ENCODE assay signal across 24 cellular contexts in genomic region chr6:148401581-148401980, GRCh38.
"Had no signal": no experiment of that assay in that cellular context is flagged by ENCODE, and none has a peak within 500 bp of the region (broad histone marks: within the 10 kb centered on the region; RNA-seq: fewer than 3 reads in every experiment).

No MANE protein-coding gene starts in this region.

- H3K9me3 ChIP-seq: esophagus muscularis mucosa, heart right ventricle, mucosa of descending colon, neutrophil, right lobe of liver, thyroid gland, upper lobe of right lung had no signal

- ATAC-seq: activated CD4-positive, CD25-positive, alpha-beta regulatory T cell treated with anti-CD3 and anti-CD28 coated beads, Interleukin-2, amount 50 U/mL, for 24 hours; activated T-cell treated with anti-CD3 and anti-CD28 coated beads, Interleukin-2, amount 50 U/mL, for 4 hours; activated T-helper 17 cell treated with anti-CD3 and anti-CD28 coated beads, Interleukin-2, amount 50 U/mL, for 72 hours; heart right ventricle; mucosa of descending colon; natural killer cell treated with Interleukin-12 subunit alpha and Interleukin-12 subunit beta and Interleukin-15 and Interleukin-18, amount 100 ng/mL, for 72 hours; right lobe of liver; stimulated activated effector memory CD8-positive, alpha-beta T cell treated with anti-CD3 and anti-CD28 coated beads, Interleukin-12 subunit alpha, Interleukin-12 subunit beta, amount 100 ng/mL, for 72 hours; stimulated activated naive CD8-positive, alpha-beta T cell treated with anti-CD3 and anti-CD28 coated beads, Interleukin-15, amount 100 ng/mL, for 72 hours; upper lobe of right lung had no signal

- H3K4me3 ChIP-seq: esophagus muscularis mucosa, heart right ventricle, mucosa of descending colon, right lobe of liver, skin epidermis, thyroid gland, upper lobe of right lung had no signal

- DNase-seq: activated CD4-positive, alpha-beta memory T cell treated with anti-CD3 and anti-CD28 coated beads, Interleukin-2, amount 10 ng/mL, durations not matched to agents 7 days and 5 days; activated CD4-positive, alpha-beta T cell treated with anti-CD3 and anti-CD28 coated beads for 48 hours; activated gamma-delta T cell treated with Interleukin-2 at 50 U/mL for 16 hours; activated naive CD4-positive, alpha-beta T cell treated with anti-CD3 and anti-CD28 coated beads, Interleukin-2, amount 50 U/mL, for 16 hours; activated T-cell treated with anti-CD3 and anti-CD28 coated beads, Interleukin-2, amount 50 U/mL, for 4 hours; amniotic stem cell; caudate nucleus; endodermal cell; heart right ventricle; mucosa of descending colon; right lobe of liver; stimulated activated CD4-positive, alpha-beta T cell treated with anti-CD3 and anti-CD28 coated beads, Interleukin-12 subunit alpha, Interleukin-12 subunit beta, amount 100 ng/mL, for 4 hours; stimulated activated CD4-positive, alpha-beta T cell treated with anti-CD3 and anti-CD28 coated beads, Interleukin-4, amount 100 ng/mL, for 24 hours; stimulated activated naive CD8-positive, alpha-beta T cell treated with anti-CD3 and anti-CD28 coated beads, Interleukin-15, amount 100 ng/mL, for 72 hours; thyroid gland; upper lobe of right lung had no signal

- H3K36me3 ChIP-seq: esophagus muscularis mucosa, neutrophil, right lobe of liver, thyroid gland, upper lobe of right lung had no signal

- H3K4me1 ChIP-seq: right lobe of liver had no signal

- H3K27ac ChIP-seq: esophagus muscularis mucosa, neutrophil, right lobe of liver, upper lobe of right lung, VCaP had no signal
